10 cellular contexts compared by ENCODE assay signal in genomic region chr6:161417712-161418457, GRCh38.
DNase-seq lines count a peak whose midpoint lies in the region; ATAC-seq and TF ChIP-seq lines count a peak whose summit lies in the region.
"Had no signal": no experiment of that assay in that cellular context is flagged by ENCODE, and none has a peak within 500 bp of the region (broad histone marks: within the 10 kb centered on the region; RNA-seq: fewer than 3 reads in every experiment).

No MANE protein-coding gene starts in this region.

- H3K4me2 ChIP-seq in GM23338 = no peak overlapping the region

- 43 to 47% methylated on average over 8 of the region's 8 CpGs for WGBS in heart right ventricle, 2 donors
- WGBS in suprapubic skin = 26% methylated on average over 8 of the region's 8 CpGs

- no peaks in the 10 kb centered on the region for H3F3A ChIP-seq in GM23338 (replicated peaks; ENCODE audit: low read depth)

- DNase-seq in GM23338 (ENCODE audit: low spot score) (peak; percentile 16), RPMI7951 (ENCODE audit: low read depth) (peak; percentile 96), heart right ventricle (peak; percentile 42 to 64), suprapubic skin (ENCODE audit: low spot score in 2 of 2) (no peak), NCI-H187 (lab: John Stamatoyannopoulos, UW) (no peak)
- DNase-seq: lower lobe of right lung had no signal

- no peaks in the 10 kb centered on the region for H3K79me2 ChIP-seq in GM23338 (replicated peaks; ENCODE audit: insufficient read depth)

- H3K9me3 ChIP-seq in heart right ventricle = no peaks in the 10 kb centered on the region
- H3K9me3 ChIP-seq in suprapubic skin = no peaks in the 10 kb centered on the region
- H3K9me3 ChIP-seq: adrenal gland, lower lobe of right lung had no signal

- no peak overlapping the region for H3K4me3 ChIP-seq in GM23338
- no peak overlapping the region for H3K4me3 ChIP-seq in heart right ventricle
- H3K4me3 ChIP-seq in suprapubic skin = no peak overlapping the region
- H3K4me3 ChIP-seq: adrenal gland, lower lobe of right lung had no signal

- peaks cover 18% of the 10 kb centered on the region for H3K4me1 Mint-ChIP-seq in GM23338

- H3K9me3 Mint-ChIP-seq in GM23338 = no peaks in the 10 kb centered on the region

- no peak overlapping the region for H3K4me3 Mint-ChIP-seq in GM23338

- H2AFZ ChIP-seq in GM23338 = no peak overlapping the region

- ATAC-seq in GM23338 (peak; percentile 63), heart right ventricle (peak; percentile 76 to 93 (median 86)), HG02588 (IDR thresholded peaks at IDR 0.05; ENCODE audit: unreplicated experiment) (no peak), GM21528 (IDR thresholded peaks at IDR 0.05; ENCODE audit: low FRiP score, unreplicated experiment) (no peak), HG02571 (IDR thresholded peaks at IDR 0.05; ENCODE audit: unreplicated experiment) (no peak)

- H4K20me1 ChIP-seq in GM23338 (replicated peaks; ENCODE audit: insufficient read depth) = no peaks in the 10 kb centered on the region

- TF ChIP-seq POLR2A in suprapubic skin (IDR thresholded peaks at IDR 0.05) = no peak

- H3K36me3 ChIP-seq in GM23338 (ENCODE audit: insufficient read depth) (no peaks in the 10 kb centered on the region), heart right ventricle (no peaks in the 10 kb centered on the region), suprapubic skin (no peaks in the 10 kb centered on the region)
- H3K36me3 ChIP-seq: adrenal gland, lower lobe of right lung had no signal

- no peak overlapping the region for H3K27ac Mint-ChIP-seq in GM23338

- TF ChIP-seq EP300 in suprapubic skin (IDR thresholded peaks at IDR 0.05) = no peak

- H3K36me3 Mint-ChIP-seq in GM23338 (ENCODE audit: low read depth) = no peaks in the 10 kb centered on the region

- intact Hi-C loops in heart right ventricle (cut with DNase I) = loop anchor here in 7 of 10 donors (2.0 to 10.0 kb wide), 6 partner anchors 77 to 387 kb away; no protein-coding TSS in a partner anchor

- no peaks in the 10 kb centered on the region for H3K4me1 ChIP-seq in GM23338 (ENCODE audit: insufficient read depth)
- H3K4me1 ChIP-seq in heart right ventricle = peaks cover 0 to 31% (median 5%) of the 10 kb centered on the region in 9 donors
- H3K4me1 ChIP-seq in suprapubic skin = peaks cover 22% of the 10 kb centered on the region
- H3K4me1 ChIP-seq: lower lobe of right lung had no signal

- H3K9me2 ChIP-seq in GM23338 (ENCODE audit: insufficient read depth) = no peaks in the 10 kb centered on the region

- H3K27me3 Mint-ChIP-seq in GM23338 (ENCODE audit: insufficient read depth, low read depth, poor library complexity) = peaks cover 6% of the 10 kb centered on the region

- no peak overlapping the region for H3K27ac ChIP-seq in GM23338 (ENCODE audit: low read depth)
- H3K27ac ChIP-seq in heart right ventricle = peak overlapping the region in 5 of 10 donors; percentile 17 to 70 (median 46)
- peak overlapping the region; percentile 67 for H3K27ac ChIP-seq in suprapubic skin
- H3K27ac ChIP-seq: adrenal gland, lower lobe of right lung had no signal

- H3K27me3 ChIP-seq in GM23338 (ENCODE audit: insufficient read depth) (no peaks in the 10 kb centered on the region), heart right ventricle (no peaks in the 10 kb centered on the region), suprapubic skin (no peaks in the 10 kb centered on the region)
- H3K27me3 ChIP-seq: adrenal gland had no signal

- TF ChIP-seq CTCF in GM23338 (conservative IDR thresholded peaks at IDR 0.05; ENCODE audit: low read depth in 2 of 2) = no peak
- TF ChIP-seq CTCF in heart right ventricle (IDR thresholded peaks at IDR 0.05) = no peak
- TF ChIP-seq CTCF in suprapubic skin (IDR thresholded peaks at IDR 0.05) = no peak

TF ChIP-seq in GM23338, 12 proteins besides CTCF, POLR2A, EP300 and RAD21 (continues in another document):
- TF ChIP-seq STAT1 (IDR thresholded peaks at IDR 0.05; ENCODE audit: unreplicated experiment) (no peak), CREB1 (CRISPR knock-in tag; IDR thresholded peaks at IDR 0.05; ENCODE audit: low read depth) (no peak), ZNF331 (CRISPR knock-in tag; IDR thresholded peaks at IDR 0.05; ENCODE audit: low read depth) (no peak), EZH2 (IDR thresholded peaks at IDR 0.05; ENCODE audit: low read depth, unreplicated experiment) (no peak), ZNF114 (CRISPR knock-in tag; IDR thresholded peaks at IDR 0.05) (no peak), EZH2phosphoT487 (IDR thresholded peaks at IDR 0.05; ENCODE audit: unreplicated experiment) (no peak), NANOG (IDR thresholded peaks at IDR 0.05; ENCODE audit: borderline replicate concordance) (no peak)
- TF ChIP-seq, protein P1, sequence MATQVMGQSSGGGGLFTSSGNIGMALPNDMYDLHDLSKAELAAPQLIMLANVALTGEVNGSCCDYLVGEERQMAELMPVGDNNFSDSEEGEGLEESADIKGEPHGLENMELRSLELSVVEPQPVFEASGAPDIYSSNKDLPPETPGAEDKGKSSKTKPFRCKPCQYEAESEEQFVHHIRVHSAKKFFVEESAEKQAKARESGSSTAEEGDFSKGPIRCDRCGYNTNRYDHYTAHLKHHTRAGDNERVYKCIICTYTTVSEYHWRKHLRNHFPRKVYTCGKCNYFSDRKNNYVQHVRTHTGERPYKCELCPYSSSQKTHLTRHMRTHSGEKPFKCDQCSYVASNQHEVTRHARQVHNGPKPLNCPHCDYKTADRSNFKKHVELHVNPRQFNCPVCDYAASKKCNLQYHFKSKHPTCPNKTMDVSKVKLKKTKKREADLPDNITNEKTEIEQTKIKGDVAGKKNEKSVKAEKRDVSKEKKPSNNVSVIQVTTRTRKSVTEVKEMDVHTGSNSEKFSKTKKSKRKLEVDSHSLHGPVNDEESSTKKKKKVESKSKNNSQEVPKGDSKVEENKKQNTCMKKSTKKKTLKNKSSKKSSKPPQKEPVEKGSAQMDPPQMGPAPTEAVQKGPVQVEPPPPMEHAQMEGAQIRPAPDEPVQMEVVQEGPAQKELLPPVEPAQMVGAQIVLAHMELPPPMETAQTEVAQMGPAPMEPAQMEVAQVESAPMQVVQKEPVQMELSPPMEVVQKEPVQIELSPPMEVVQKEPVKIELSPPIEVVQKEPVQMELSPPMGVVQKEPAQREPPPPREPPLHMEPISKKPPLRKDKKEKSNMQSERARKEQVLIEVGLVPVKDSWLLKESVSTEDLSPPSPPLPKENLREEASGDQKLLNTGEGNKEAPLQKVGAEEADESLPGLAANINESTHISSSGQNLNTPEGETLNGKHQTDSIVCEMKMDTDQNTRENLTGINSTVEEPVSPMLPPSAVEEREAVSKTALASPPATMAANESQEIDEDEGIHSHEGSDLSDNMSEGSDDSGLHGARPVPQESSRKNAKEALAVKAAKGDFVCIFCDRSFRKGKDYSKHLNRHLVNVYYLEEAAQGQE (IDR thresholded peaks at IDR 0.05; ENCODE audit: unreplicated experiment) = no peak
- TF ChIP-seq, protein P2, sequence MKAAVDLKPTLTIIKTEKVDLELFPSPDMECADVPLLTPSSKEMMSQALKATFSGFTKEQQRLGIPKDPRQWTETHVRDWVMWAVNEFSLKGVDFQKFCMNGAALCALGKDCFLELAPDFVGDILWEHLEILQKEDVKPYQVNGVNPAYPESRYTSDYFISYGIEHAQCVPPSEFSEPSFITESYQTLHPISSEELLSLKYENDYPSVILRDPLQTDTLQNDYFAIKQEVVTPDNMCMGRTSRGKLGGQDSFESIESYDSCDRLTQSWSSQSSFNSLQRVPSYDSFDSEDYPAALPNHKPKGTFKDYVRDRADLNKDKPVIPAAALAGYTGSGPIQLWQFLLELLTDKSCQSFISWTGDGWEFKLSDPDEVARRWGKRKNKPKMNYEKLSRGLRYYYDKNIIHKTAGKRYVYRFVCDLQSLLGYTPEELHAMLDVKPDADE (IDR thresholded peaks at IDR 0.05) = no peak

Comparison
In these comparisons a context has a peak if more than half of its experiments do, and no peak if none do; other contexts are left out.
1. ATAC-seq: peak in GM23338 (single experiment) and heart right ventricle (8 of 8); none in HG02588 (single experiment), GM21528 (single experiment) and HG02571 (single experiment).
2. DNase-seq: peak in GM23338 (single experiment), RPMI7951 (single experiment) and heart right ventricle (2 of 2); none in suprapubic skin (0 of 2) and NCI-H187 (0 of 2).